In the genomic region with DNA sequence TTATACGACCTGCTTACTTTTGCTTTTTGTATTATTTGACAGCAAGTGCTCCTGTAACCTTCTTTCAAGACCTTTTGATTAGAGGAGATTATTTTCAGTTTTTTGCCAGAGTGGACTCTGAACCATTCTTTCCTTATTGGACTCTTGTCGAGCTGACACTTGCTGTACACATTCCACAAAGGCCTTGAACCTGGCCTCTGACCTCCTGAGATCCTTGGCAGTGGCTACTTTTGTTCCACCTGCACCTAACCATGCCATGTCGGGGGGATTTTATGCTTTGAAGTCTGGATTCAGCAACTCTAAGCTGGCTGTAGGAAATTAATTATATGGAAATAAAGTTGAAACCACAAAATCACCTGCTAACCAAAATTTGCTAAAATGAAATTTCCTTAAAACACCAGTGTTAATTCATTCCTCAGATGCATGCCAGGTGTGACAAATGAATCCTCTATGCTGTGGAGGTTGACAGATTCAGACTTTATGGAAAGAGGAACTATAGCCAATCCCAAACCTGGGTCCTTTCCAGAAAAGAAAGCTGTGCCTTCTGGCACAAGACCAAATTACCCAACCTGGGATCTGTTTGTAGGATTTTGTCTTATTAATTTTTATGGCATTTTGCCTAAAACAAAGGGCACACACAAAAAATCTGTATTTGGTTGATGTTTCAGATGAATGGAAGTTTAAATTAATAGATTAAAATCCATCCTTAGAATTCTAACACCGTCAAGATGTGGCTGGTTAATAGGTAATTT, we compare ENCODE assay signal across 14 cellular contexts.
DNase-seq lines count a peak whose midpoint lies in the region; TF ChIP-seq lines count a peak whose summit lies in the region.
"Had no signal": no experiment of that assay in that cellular context is flagged by ENCODE, and none has a peak within 500 bp of the region (broad histone marks: within the 10 kb centered on the region; RNA-seq: fewer than 3 reads in every experiment).

No MANE protein-coding gene starts in this region.

- H3K36me3 ChIP-seq in smooth muscle cell (ENCODE audit: low read depth) (no peaks in the 10 kb centered on the region), testis (ENCODE audit: low read depth, missing control alignments) (no peaks in the 10 kb centered on the region)
- H3K36me3 ChIP-seq: upper lobe of right lung had no signal

- no peak overlapping the region for H3K4me3 Mint-ChIP-seq in activated T-cell treated with anti-CD3 and anti-CD28 coated beads, Interleukin-2, amount 50 U/mL, for 24 hours
- no peak overlapping the region for H3K4me3 Mint-ChIP-seq in chondrocyte (ENCODE audit: unreplicated experiment)
- H3K4me3 Mint-ChIP-seq: WTC11 had no signal

- peaks cover 4% of the 10 kb centered on the region for H3F3A ChIP-seq in smooth muscle cell (ENCODE audit: low read depth)

- no peaks in the 10 kb centered on the region for H3K27me3 Mint-ChIP-seq in activated T-cell treated with anti-CD3 and anti-CD28 coated beads, Interleukin-2, amount 50 U/mL, for 24 hours
- H3K27me3 Mint-ChIP-seq in chondrocyte (ENCODE audit: low read depth), result no peaks in the 10 kb centered on the region

- H2AFZ ChIP-seq in smooth muscle cell (ENCODE audit: low read depth), result no peak overlapping the region

- peaks cover 3% of the 10 kb centered on the region for H3K9me3 Mint-ChIP-seq in activated T-cell treated with anti-CD3 and anti-CD28 coated beads, Interleukin-2, amount 50 U/mL, for 24 hours
- H3K9me3 Mint-ChIP-seq in chondrocyte (ENCODE audit: low read depth), result no peaks in the 10 kb centered on the region

- TF ChIP-seq CTCF in chondrocyte (IDR thresholded peaks at IDR 0.05), result no peak
- no peak for TF ChIP-seq CTCF in smooth muscle cell (IDR thresholded peaks at IDR 0.05; ENCODE audit: borderline replicate concordance, insufficient read depth, poor library complexity, severe bottlenecking)
- TF ChIP-seq CTCF in testis (IDR thresholded peaks at IDR 0.05), result no peak

- peak overlapping the region; percentile 76 for H3K27ac Mint-ChIP-seq in activated T-cell treated with anti-CD3 and anti-CD28 coated beads, Interleukin-2, amount 50 U/mL, for 24 hours
- peak overlapping the region; percentile 87 for H3K27ac Mint-ChIP-seq in chondrocyte (ENCODE audit: unreplicated experiment)
- H3K27ac Mint-ChIP-seq: WTC11 had no signal

- intact Hi-C loops in posterior cingulate gyrus (cut with DNase I), result no loop called here
- intact Hi-C loops in testis (cut with DNase I; ENCODE audit: low total_unique reads), result no loop called here

- H3K36me3 Mint-ChIP-seq in activated T-cell treated with anti-CD3 and anti-CD28 coated beads, Interleukin-2, amount 50 U/mL, for 24 hours (ENCODE audit: low read depth), result no peaks in the 10 kb centered on the region
- no peaks in the 10 kb centered on the region for H3K36me3 Mint-ChIP-seq in chondrocyte (ENCODE audit: low read depth)
- H3K36me3 Mint-ChIP-seq: WTC11 had no signal

- peaks cover 4% of the 10 kb centered on the region for H3K4me1 ChIP-seq in smooth muscle cell (ENCODE audit: low read depth)
- peaks cover 13% of the 10 kb centered on the region for H3K4me1 ChIP-seq in testis

- 89% methylated on average over 4 of the region's 4 CpGs for WGBS in smooth muscle cell (ENCODE audit: low lambda C conversion rate)
- 62 to 72% methylated on average over 4 of the region's 4 CpGs for WGBS in testis, 2 donors

- H3K4me2 ChIP-seq in smooth muscle cell, result no peak overlapping the region

- H3K27me3 ChIP-seq in smooth muscle cell (ENCODE audit: low read depth) (no peaks in the 10 kb centered on the region), testis (no peaks in the 10 kb centered on the region)
- H3K27me3 ChIP-seq: upper lobe of right lung had no signal

- no peaks in the 10 kb centered on the region for H3K79me2 ChIP-seq in smooth muscle cell (ENCODE audit: low read depth)

- H3K9me3 ChIP-seq in smooth muscle cell (replicated peaks; ENCODE audit: low read depth) (no peaks in the 10 kb centered on the region), testis (no peaks in the 10 kb centered on the region)
- H3K9me3 ChIP-seq: upper lobe of right lung had no signal

- peaks cover 38% of the 10 kb centered on the region for H3K4me1 Mint-ChIP-seq in activated T-cell treated with anti-CD3 and anti-CD28 coated beads, Interleukin-2, amount 50 U/mL, for 24 hours (ENCODE audit: low read depth)
- peaks cover 36% of the 10 kb centered on the region for H3K4me1 Mint-ChIP-seq in chondrocyte (ENCODE audit: low read depth)

- no peak overlapping the region for H3K9ac ChIP-seq in smooth muscle cell (ENCODE audit: low read depth)

- H3K4me3 ChIP-seq in smooth muscle cell, result no peak overlapping the region
- H3K4me3 ChIP-seq in testis, result no peak overlapping the region
- H3K4me3 ChIP-seq: upper lobe of right lung had no signal

- TF ChIP-seq POLR2A in testis (IDR thresholded peaks at IDR 0.05), result no peak

- no peak for DNase-seq in activated T-cell treated with anti-CD3 and anti-CD28 coated beads, Interleukin-2, amount 50 U/mL, for 24 hours
- no peak for DNase-seq in activated T-cell treated with anti-CD3 and anti-CD28 coated beads, Interleukin-2, amount 50 U/mL, for 1 hour
- DNase-seq in NCI-H69 (lab: John Stamatoyannopoulos, UW), result peak; percentile 66
- DNase-seq in chondrocyte (ENCODE audit: low spot score), result no peak
- DNase-seq in smooth muscle cell (lab: John Stamatoyannopoulos, UW; ENCODE audit: unreplicated experiment), result no peak
- no peak for DNase-seq in posterior cingulate gyrus
- no peak for DNase-seq in testis
- no peak for DNase-seq in dedifferentiated amniotic fluid mesenchymal stem cell (ENCODE audit: extremely low spot score)
- DNase-seq: amygdala, DMS79, NCI-H510A, SHP77, upper lobe of right lung had no signal

- H4K20me1 ChIP-seq in smooth muscle cell (ENCODE audit: low read depth), result no peaks in the 10 kb centered on the region

- H3K27ac ChIP-seq in smooth muscle cell (ENCODE audit: low read depth) (peak overlapping the region; percentile 91), testis (no peak overlapping the region)
- H3K27ac ChIP-seq: upper lobe of right lung had no signal
